10 cellular contexts compared by ENCODE assay signal in the genomic region with DNA sequence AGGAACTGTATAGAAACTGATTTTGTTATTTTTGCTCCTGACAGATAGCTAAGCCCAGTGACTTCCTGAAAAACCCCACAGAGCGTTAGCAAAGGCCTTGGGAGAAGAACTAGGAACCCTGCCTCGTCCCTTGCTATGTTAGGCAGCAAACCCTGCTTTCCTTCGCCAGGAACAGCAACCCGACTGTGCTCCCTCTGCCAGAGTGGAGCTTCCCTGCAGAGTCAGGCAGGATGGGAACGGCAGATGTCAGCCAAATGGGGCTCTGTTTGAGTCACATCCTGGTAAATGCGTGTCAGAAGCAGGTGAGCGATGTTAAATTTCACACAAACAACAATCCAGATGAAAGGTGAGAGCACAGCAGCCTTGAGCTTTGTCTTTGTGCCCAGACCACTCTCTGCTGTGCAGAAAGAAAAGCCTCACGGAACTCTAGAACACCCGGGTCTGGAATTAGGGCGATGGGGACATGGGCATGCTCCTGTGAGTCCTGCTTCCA.
DNase-seq lines count a peak whose midpoint lies in the region; ATAC-seq, FAIRE-seq and TF ChIP-seq lines count a peak whose summit lies in the region.
"Had no signal": no experiment of that assay in that cellular context is flagged by ENCODE, and none has a peak within 500 bp of the region (broad histone marks: within the 10 kb centered on the region; RNA-seq: fewer than 3 reads in every experiment).

No MANE protein-coding gene starts in this region.

- intact Hi-C loops in MCF 10A (cut with micrococcal nuclease), result loop anchor here (5.0 kb wide), 1 partner anchor 192 kb away; no protein-coding TSS in a partner anchor

- CTCF ChIA-PET in MCF 10A (lab: Yijun Ruan, JAX), result interaction anchor here (0.7 to 2.8 kb wide), 5 partner anchors 31 to 227 kb away, joined by 3 to 8 read pairs (median 3); no protein-coding TSS in a partner anchor

- 63 to 76% (median 68%) methylated on average over 10 of the region's 10 CpGs for WGBS in small intestine, 3 donors

- H3K4me3 ChIP-seq in GM12865 (ENCODE audit: low read depth, low read length), result no peak overlapping the region
- H3K4me3 ChIP-seq in small intestine (ENCODE audit: low read depth in 1 of 2, low read length in 2 of 2), result no peak overlapping the region
- H3K4me3 ChIP-seq: skin epidermis had no signal

- no peak overlapping the region for H3K27ac ChIP-seq in small intestine (ENCODE audit: low read depth in 1 of 2, low read length in 1 of 2)
- H3K27ac ChIP-seq: VCaP had no signal

- TF ChIP-seq CTCF in GM12865 (IDR thresholded peaks at IDR 0.05; ENCODE audit: insufficient read depth, low read depth, low read length, missing control alignments) (no peak), MCF 10A (IDR thresholded peaks at IDR 0.05; ENCODE audit: unreplicated experiment) (no peak)

- no peaks in the 10 kb centered on the region for H3K36me3 Mint-ChIP-seq in MCF 10A (ENCODE audit: insufficient read depth, unreplicated experiment)

- H3K4me1 ChIP-seq in small intestine (ENCODE audit: control insufficient read depth in 2 of 2, insufficient read depth in 1 of 2, low read depth in 1 of 2, low read length in 1 of 2), result no peaks in the 10 kb centered on the region

- no peak for ATAC-seq in HG02973 (IDR thresholded peaks at IDR 0.05; ENCODE audit: unreplicated experiment)

- POLR2A ChIA-PET in MCF 10A (lab: Yijun Ruan, JAX), result interaction anchor here (0.7 to 3.3 kb wide), 7 partner anchors 8 to 214 kb away, joined by 3 to 24 read pairs (median 3); no protein-coding TSS in a partner anchor

- no peaks in the 10 kb centered on the region for H3K27me3 ChIP-seq in small intestine (ENCODE audit: control insufficient read depth in 2 of 2, insufficient read depth in 2 of 2, low read length in 2 of 2)

- peak overlapping the region; percentile 5 for H3K4me3 Mint-ChIP-seq in MCF 10A (ENCODE audit: unreplicated experiment)

- H3K9me3 ChIP-seq in small intestine (ENCODE audit: control insufficient read depth, low read depth), result no peaks in the 10 kb centered on the region

- peaks cover 56% of the 10 kb centered on the region for H3K4me1 Mint-ChIP-seq in MCF 10A (ENCODE audit: insufficient read depth, unreplicated experiment)

- H3K27ac Mint-ChIP-seq in MCF 10A (ENCODE audit: low read depth, unreplicated experiment), result peak overlapping the region; percentile 33

- no TSS peak for BruUV-seq in MCF 10A (replicated peaks; lab: Mats Ljungman, UMichigan)

- DNase-seq in GM12865 (ENCODE audit: low read depth) (peak; percentile 82), NCI-H2029 treated with DMSO at 0.1 percent for 48 hours (lab: John Stamatoyannopoulos, UW) (peak; percentile 55), MCF 10A (ENCODE audit: unreplicated experiment) (peak; percentile 87), myocyte (ENCODE audit: low read depth) (peak; percentile 34), DMS79 treated with DMSO at 0.1 percent for 48 hours (lab: John Stamatoyannopoulos, UW) (no peak), superior temporal gyrus (ENCODE audit: extremely low spot score) (no peak), small intestine (no peak)

- H3K9me3 Mint-ChIP-seq in MCF 10A (ENCODE audit: unreplicated experiment), result no peaks in the 10 kb centered on the region

- FAIRE-seq in small intestine (lab: Jason Lieb, UNC), result no peak

- H3K36me3 ChIP-seq in small intestine (ENCODE audit: control insufficient read depth in 2 of 2, insufficient read depth in 2 of 2, low read length in 2 of 2), result no peaks in the 10 kb centered on the region

- H3K27me3 Mint-ChIP-seq in MCF 10A (ENCODE audit: insufficient read depth, unreplicated experiment), result no peaks in the 10 kb centered on the region

Comparison
In these comparisons a context has a peak if more than half of its experiments do, and no peak if none do; other contexts are left out.
1. DNase-seq: peak in GM12865 (single experiment), NCI-H2029 treated with DMSO at 0.1 percent for 48 hours (single experiment), MCF 10A (single experiment) and myocyte (single experiment); none in DMS79 treated with DMSO at 0.1 percent for 48 hours (single experiment), superior temporal gyrus (single experiment) and small intestine (single experiment).